Comparison of ENCODE assay signal across 24 cellular contexts in the genomic region with DNA sequence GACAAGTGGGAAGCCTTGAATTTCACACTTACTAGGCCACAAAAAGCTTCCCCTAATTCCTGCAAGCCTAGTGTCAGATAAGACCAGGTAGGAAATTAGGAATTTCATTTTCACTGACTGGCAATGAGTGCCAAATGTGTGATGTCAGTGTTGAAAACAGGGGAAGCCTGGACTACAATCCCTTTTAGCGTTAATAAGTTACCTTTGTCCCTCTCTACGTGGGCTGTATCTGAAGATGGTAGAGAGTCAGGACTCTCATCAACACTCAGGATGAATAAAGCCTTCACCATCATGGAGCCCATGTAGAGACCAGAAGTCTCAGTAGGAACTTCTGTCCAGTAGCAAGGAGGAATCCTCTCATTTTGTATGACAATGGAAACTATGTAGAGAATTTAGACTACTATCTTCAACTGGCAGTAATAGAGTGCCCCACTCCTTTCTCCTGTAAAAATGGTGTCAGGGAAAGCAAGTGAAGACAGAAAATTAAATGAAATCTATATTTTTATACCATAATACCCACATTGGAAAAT.
"Had no signal": no experiment of that assay in that cellular context is flagged by ENCODE, and none has a peak within 500 bp of the region (broad histone marks: within the 10 kb centered on the region; RNA-seq: fewer than 3 reads in every experiment).

No MANE protein-coding gene starts in this region.

- DNase-seq: activated CD4-positive, alpha-beta memory T cell treated with anti-CD3 and anti-CD28 coated beads for 36 hours; activated CD4-positive, alpha-beta T cell treated with anti-CD3 and anti-CD28 coated beads, Interleukin-2, amount 10 ng/mL, durations not matched to agents 7 days and 5 days; activated CD4-positive, CD25-positive, alpha-beta regulatory T cell; activated CD8-positive, alpha-beta memory T cell treated with anti-CD3 and anti-CD28 coated beads for 24 hours; activated effector memory CD4-positive, alpha-beta T cell treated with anti-CD3 and anti-CD28 coated beads, Interleukin-2, amount 50 U/mL, for 16 hours; activated naive CD4-positive, alpha-beta T cell treated with Interleukin-2 at 50 U/mL for 16 hours; activated naive CD8-positive, alpha-beta T cell treated with anti-CD3 and anti-CD28 coated beads, Interleukin-2, amount 50 U/mL, for 24 hours; activated T-cell treated with anti-CD3 and anti-CD28 coated beads, Interleukin-2, amount 50 U/mL, for 4 hours; amniotic stem cell; KG1; NCI-H1092 treated with DMSO at 0.1 percent for 48 hours; NCI-H1417 treated with DMSO at 0.1 percent for 48 hours; NCI-H1694; NCI-H2029; NCI-H2107; NCI-H345; NCI-H510A treated with DMSO at 0.1 percent for 48 hours; NCI-H69; PC-9; SHP77 treated with DMSO at 0.1 percent for 48 hours; T-helper 17 cell; T-helper 9 cell had no signal

- H3K4me3 ChIP-seq: PC-9 had no signal

- FAIRE-seq: astrocyte had no signal

- H3K4me2 ChIP-seq: PC-9 had no signal

- H3K27ac ChIP-seq: PC-9 had no signal

- H2AFZ ChIP-seq: PC-9 had no signal

- ATAC-seq: activated naive CD4-positive, alpha-beta T cell treated with anti-CD3 and anti-CD28 coated beads, Interleukin-2, amount 50 U/mL, for 72 hours; activated naive CD8-positive, alpha-beta T cell treated with anti-CD3 and anti-CD28 coated beads, Interleukin-2, amount 50 U/mL, for 24 hours; activated T-cell treated with anti-CD3 and anti-CD28 coated beads, Interleukin-2, amount 50 U/mL, for 4 hours; T-helper 17 cell had no signal
